ENCODE assay signal across 3 cellular contexts in genomic region chr11:89061839-89062238, GRCh38. TPM values are rescaled to one million over a fixed set of nuclear protein-coding genes. Genes with fewer than 3 reads are reported as not detected.
"Had no signal": no experiment of that assay in that cellular context is flagged by ENCODE, and none has a peak within 500 bp of the region (broad histone marks: within the 10 kb centered on the region; RNA-seq: fewer than 3 reads in every experiment).

No MANE protein-coding gene starts in this region.

RNA-seq across cellular contexts. Expression of gene GRM5, which starts 3.9 kb away (rescaled TPM):
- total RNA-seq: activated naive CD8-positive, alpha-beta T cell treated with anti-CD3 and anti-CD28 coated beads, Interleukin-2, amount 10 ng/mL, durations not matched to agents 7 days and 5 days; mononuclear cell; T-helper 1 cell treated with Interleukin-12 subunit alpha and Interleukin-12 subunit beta and Interleukin-4 antibody, amounts not matched to agents 30 ng/mL and 1 ng/mL, for 36 hours had no signal
